ENCODE assay signal across 20 cellular contexts in the genomic region with DNA sequence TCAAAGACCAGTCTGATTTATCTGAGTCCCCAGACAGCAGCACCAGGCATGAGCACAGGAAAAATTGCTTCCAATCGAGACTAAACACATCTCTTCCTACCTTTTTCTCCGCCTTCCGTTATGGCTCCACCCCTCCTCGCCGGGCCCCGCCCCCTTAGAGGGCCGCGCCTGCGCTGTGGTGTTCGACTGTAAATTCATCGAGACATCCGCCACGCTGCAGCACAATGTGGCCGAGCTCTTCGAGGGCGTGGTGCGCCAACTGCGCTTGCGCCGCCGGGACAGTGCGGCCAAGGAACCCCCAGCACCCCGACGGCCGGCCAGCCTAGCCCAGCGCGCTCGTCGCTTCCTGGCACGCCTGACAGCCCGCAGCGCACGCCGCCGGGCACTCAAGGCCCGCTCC. TPM values are rescaled to one million over a fixed set of nuclear protein-coding genes. Genes with fewer than 3 reads are reported as not detected.
DNase-seq lines count a peak whose midpoint lies in the region; ATAC-seq and TF ChIP-seq lines count a peak whose summit lies in the region.
"Had no signal": no experiment of that assay in that cellular context is flagged by ENCODE, and none has a peak within 500 bp of the region (broad histone marks: within the 10 kb centered on the region; RNA-seq: fewer than 3 reads in every experiment).

No MANE protein-coding gene starts in this region.

- H3K27ac Mint-ChIP-seq in glutamatergic neuron (ENCODE audit: unreplicated experiment), result no peak overlapping the region
- H3K27ac Mint-ChIP-seq: HFFc6 had no signal

- H3K4me1 ChIP-seq in Panc1 (ENCODE audit: control insufficient read depth, insufficient read depth, low read length), result no peaks in the 10 kb centered on the region
- H3K4me1 ChIP-seq in vagina, result no peaks in the 10 kb centered on the region
- H3K4me1 ChIP-seq: BLaER1, gastrocnemius medialis, SJCRH30 had no signal

- DNase-seq in stimulated activated CD4-positive, alpha-beta T cell treated with anti-CD3 and anti-CD28 coated beads, Interleukin-4, amount 100 ng/mL, for 1 hour, result peak; percentile 19
- no peak for DNase-seq in stimulated activated CD4-positive, alpha-beta T cell treated with anti-CD3 and anti-CD28 coated beads, Interleukin-4, amount 100 ng/mL, for 24 hours
- DNase-seq in Panc1 (ENCODE audit: low read depth, low spot score) (no peak), glutamatergic neuron (peak; percentile 88), vagina (ENCODE audit: extremely low spot score in 2 of 2) (no peak), posterior cingulate gyrus (no peak), cerebellum (ENCODE audit: low spot score) (no peak)
- DNase-seq: activated naive CD4-positive, alpha-beta T cell treated with Interleukin-2 at 50 U/mL for 16 hours; DMS53; gastrocnemius medialis; HFFc6; midbrain; NCI-H2029; occipital lobe; SJCRH30; thyroid gland had no signal

- H3K4me3 ChIP-seq in Panc1 (ENCODE audit: low read depth in 2 of 2, low read length in 2 of 2), result no peak overlapping the region
- no peak overlapping the region for H3K4me3 ChIP-seq in vagina
- H3K4me3 ChIP-seq: BLaER1, gastrocnemius medialis, SJCRH30, thyroid gland had no signal

- peaks cover 19% of the 10 kb centered on the region for H3K27me3 Mint-ChIP-seq in glutamatergic neuron (ENCODE audit: unreplicated experiment)

- H3K27me3 ChIP-seq in Panc1 (ENCODE audit: control insufficient read depth, insufficient read depth, low read length) (no peaks in the 10 kb centered on the region), vagina (no peaks in the 10 kb centered on the region)
- H3K27me3 ChIP-seq: BLaER1, thyroid gland had no signal

- H3K9me3 Mint-ChIP-seq in glutamatergic neuron (ENCODE audit: unreplicated experiment), result peaks cover 2% of the 10 kb centered on the region
- H3K9me3 Mint-ChIP-seq: HFFc6 had no signal

- H3K4me1 Mint-ChIP-seq in glutamatergic neuron (ENCODE audit: low read depth, unreplicated experiment), result no peaks in the 10 kb centered on the region

- in situ Hi-C loops in Panc1 (cut with HindIII; ENCODE audit: low pct_unique_long_range_greater_than_20kb, low sequenced_read_pairs), result no loop called here

- BruUV-seq in Panc1 (replicated peaks; lab: Mats Ljungman, UMichigan), result no TSS peak

- ATAC-seq in Panc1 (0 out of 2 replicates have a peak, but pooled peaks have one; percentile 3), HG03457 (IDR thresholded peaks at IDR 0.05; ENCODE audit: unreplicated experiment) (no peak)
- ATAC-seq: gastrocnemius medialis had no signal

- peak overlapping the region; percentile 49 for H3K4me3 Mint-ChIP-seq in glutamatergic neuron (ENCODE audit: unreplicated experiment)
- H3K4me3 Mint-ChIP-seq: HFFc6 had no signal

- H3K36me3 ChIP-seq in Panc1 (ENCODE audit: control insufficient read depth, insufficient read depth, low read length) (no peaks in the 10 kb centered on the region), vagina (no peaks in the 10 kb centered on the region)
- H3K36me3 ChIP-seq: BLaER1, gastrocnemius medialis, SJCRH30, thyroid gland had no signal

- H3K27ac ChIP-seq in Panc1 (ENCODE audit: low read length), result no peak overlapping the region
- peak overlapping the region; percentile 90 for H3K27ac ChIP-seq in vagina
- H3K27ac ChIP-seq: BLaER1, HL-60, SJCRH30 had no signal

- intact Hi-C loops in Panc1 (cut with micrococcal nuclease; ENCODE audit: unreplicated experiment) (no loop called here), vagina (cut with DNase I) (no loop called here), posterior cingulate gyrus (cut with DNase I) (no loop called here)

- no peaks in the 10 kb centered on the region for H3K9me3 ChIP-seq in Panc1 (ENCODE audit: control insufficient read depth, insufficient read depth, low read depth, low read length)
- no peaks in the 10 kb centered on the region for H3K9me3 ChIP-seq in vagina
- H3K9me3 ChIP-seq: gastrocnemius medialis, SJCRH30, thyroid gland had no signal

- TF ChIP-seq CTCF in Panc1 (IDR thresholded peaks at IDR 0.05) (no peak), glutamatergic neuron (IDR thresholded peaks at IDR 0.05; ENCODE audit: partially characterized antibody, unreplicated experiment) (no peak), vagina (IDR thresholded peaks at IDR 0.05) (no peak)

- H3K36me3 Mint-ChIP-seq in glutamatergic neuron (ENCODE audit: unreplicated experiment), result peaks cover 7% of the 10 kb centered on the region

- POLR2A ChIA-PET in Panc1 (lab: Charles Lee), result no interaction called here

- CTCF ChIA-PET in Panc1 (lab: Charles Lee), result interaction anchor here (0.6 kb wide), 1 partner anchor 1947 kb away, joined by 3 read pairs; no protein-coding TSS in a partner anchor

- no peak for TF ChIP-seq POLR2A in vagina (IDR thresholded peaks at IDR 0.05)

RNA-seq across cellular contexts. Expression of a gene that starts 8.9 kb away (rescaled TPM):
- total RNA-seq in Panc1 (2021; ENCODE audit: unreplicated experiment), result not detected
- not detected for polyA plus RNA-seq in Panc1 (2012; ENCODE audit: insufficient read length)
- total RNA-seq in glutamatergic neuron (ENCODE audit: unreplicated experiment), result 2.8 TPM
- total RNA-seq in vagina, result 4.4 TPM
- not detected for total RNA-seq in cerebellum
- total RNA-seq: activated CD8-positive, alpha-beta memory T cell treated with anti-CD3 and anti-CD28 coated beads for 36 hours; HFFc6; occipital lobe; SJCRH30 had no signal

RNA-seq across cellular contexts. Expression of a gene that starts 9.1 kb away (rescaled TPM):
- total RNA-seq in Panc1 (2021; ENCODE audit: unreplicated experiment), result not detected
- polyA plus RNA-seq in Panc1 (2012; ENCODE audit: insufficient read length), result not detected
- total RNA-seq in glutamatergic neuron (ENCODE audit: unreplicated experiment), result not detected
- not detected for total RNA-seq in vagina
- total RNA-seq in cerebellum, result not detected
- total RNA-seq: activated CD8-positive, alpha-beta memory T cell treated with anti-CD3 and anti-CD28 coated beads for 36 hours; gastrocnemius medialis; HFFc6; occipital lobe; SJCRH30; thyroid gland had no signal

RNA-seq across cellular contexts. Expression of a gene that starts 30.2 kb away (rescaled TPM):
- total RNA-seq in Panc1 (2021; ENCODE audit: unreplicated experiment) (337 TPM), glutamatergic neuron (ENCODE audit: unreplicated experiment) (320 TPM), vagina (77.8 TPM), cerebellum (43.7 TPM)
- polyA plus RNA-seq in Panc1 (2012; ENCODE audit: insufficient read length), result 424 TPM

RNA-seq across cellular contexts. Expression of a gene that starts 43.6 kb away (rescaled TPM):
- total RNA-seq in Panc1 (2021; ENCODE audit: unreplicated experiment) (not detected), glutamatergic neuron (ENCODE audit: unreplicated experiment) (not detected), vagina (not detected), cerebellum (not detected)
- not detected for polyA plus RNA-seq in Panc1 (2012; ENCODE audit: insufficient read length)
- total RNA-seq: activated CD8-positive, alpha-beta memory T cell treated with anti-CD3 and anti-CD28 coated beads for 36 hours; gastrocnemius medialis; HFFc6; occipital lobe; SJCRH30 had no signal

Comparison
In these comparisons a context has a peak if more than half of its experiments do, and no peak if none do; other contexts are left out.
1. DNase-seq: peak in stimulated activated CD4-positive, alpha-beta T cell treated with anti-CD3 and anti-CD28 coated beads, Interleukin-4, amount 100 ng/mL, for 1 hour (single experiment) and glutamatergic neuron (single experiment); none in stimulated activated CD4-positive, alpha-beta T cell treated with anti-CD3 and anti-CD28 coated beads, Interleukin-4, amount 100 ng/mL, for 24 hours (single experiment), Panc1 (single experiment), vagina (0 of 2), posterior cingulate gyrus (0 of 10) and cerebellum (single experiment).